In the genomic region with DNA sequence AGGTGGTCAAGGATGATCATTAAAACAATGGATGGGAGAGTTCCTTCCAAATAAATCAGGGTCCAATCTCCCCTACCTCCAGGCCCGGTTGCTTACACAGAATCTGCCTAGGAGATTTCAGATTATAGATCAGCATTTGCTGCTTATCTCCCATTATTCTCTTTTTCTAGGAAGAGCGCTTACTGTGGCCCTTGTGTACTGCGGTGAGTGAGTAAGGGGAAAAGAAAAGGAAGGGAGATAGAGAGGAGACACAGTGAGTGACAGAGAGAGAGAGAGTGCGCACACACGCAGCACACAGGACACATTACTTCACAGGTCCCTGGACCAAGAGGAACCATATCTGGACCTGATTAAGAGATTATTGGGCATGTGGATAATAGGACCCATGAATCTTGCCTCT, we compare ENCODE assay signal across 1 cellular context.
TF ChIP-seq lines count a peak whose summit lies in the region.

No MANE protein-coding gene starts in this region.

TF ChIP-seq in WTC11, 78 proteins besides CTCF, POLR2A, EP300 and RAD21 (continued from another document):
- TF ChIP-seq ATF6 (CRISPR knock-in tag; IDR thresholded peaks at IDR 0.05) (no peak), ATF3 (CRISPR knock-in tag; conservative IDR thresholded peaks at IDR 0.05) (no peak), ELF4 (CRISPR knock-in tag; IDR thresholded peaks at IDR 0.05; ENCODE audit: low read depth) (no peak)
